Comparison of ENCODE assay signal across 8 cellular contexts in genomic region chr4:25320374-25321172, GRCh38. TPM values are rescaled to one million over a fixed set of nuclear protein-coding genes. Genes with fewer than 3 reads are reported as not detected.
A peak's percentile ranks its signal among the peaks of the same experiment; 100 is the strongest.
DNase-seq lines count a peak whose midpoint lies in the region; ATAC-seq and TF ChIP-seq lines count a peak whose summit lies in the region.

No MANE protein-coding gene starts in this region.

- TF ChIP-seq CTCF in WI38 (IDR thresholded peaks at IDR 0.05; ENCODE audit: low read depth, low read length) (no peak), kidney epithelial cell (IDR thresholded peaks at IDR 0.05; ENCODE audit: insufficient read depth, low read length, poor library complexity, severe bottlenecking) (no peak)

- H3K4me3 ChIP-seq in WI38 (ENCODE audit: low read depth, low read length) (0 out of 2 replicates have a peak overlapping the region, but pooled peaks have one; percentile 9), kidney epithelial cell (ENCODE audit: low read depth, low read length) (no peak overlapping the region)

- H3K36me3 ChIP-seq in kidney epithelial cell (ENCODE audit: control insufficient read depth, insufficient read depth, low read length): no peaks in the 10 kb centered on the region

- peak; percentile 52 for ATAC-seq in HG03442 (IDR thresholded peaks at IDR 0.05; ENCODE audit: unreplicated experiment)
- ATAC-seq in GM19328 (IDR thresholded peaks at IDR 0.05; ENCODE audit: unreplicated experiment): no peak

- peak; percentile 58 for DNase-seq in Daoy (ENCODE audit: low read depth)
- DNase-seq in kidney epithelial cell (ENCODE audit: low read depth): peak; percentile 86
- DNase-seq in COR-L47 (lab: John Stamatoyannopoulos, UW): no peak
- DNase-seq in stimulated activated CD4-positive, alpha-beta T cell treated with anti-CD3 and anti-CD28 coated beads, Interleukin-2, amount 100 ng/mL, for 24 hours: no peak
- DNase-seq in anterior cingulate cortex (lab: John Stamatoyannopoulos, UW): no peak

- H3K27me3 ChIP-seq in kidney epithelial cell (ENCODE audit: control insufficient read depth, insufficient read depth, low read length): no peaks in the 10 kb centered on the region

RNA-seq across cellular contexts. Expression of gene ZCCHC4, which starts 8.0 kb away (rescaled TPM):
- 16.9 and 20.0 TPM in 2 replicates for total RNA-seq in Daoy (2014; rRNA removed; shearing (Covaris generic))
- total RNA-seq in kidney epithelial cell: 7.0 and 9.7 TPM in 2 replicates

RNA-seq across cellular contexts. Expression of gene ANAPC4, which starts 56.5 kb away (rescaled TPM):
- 23.3 and 37.7 TPM in 2 replicates for total RNA-seq in Daoy (2014; rRNA removed; shearing (Covaris generic))
- total RNA-seq in kidney epithelial cell: 16.6 and 24.9 TPM in 2 replicates

Comparison
In these comparisons a context has a peak if more than half of its experiments do, and no peak if none do; other contexts are left out.
1. DNase-seq: peak in Daoy (single experiment) and kidney epithelial cell (single experiment); none in COR-L47 (single experiment), stimulated activated CD4-positive, alpha-beta T cell treated with anti-CD3 and anti-CD28 coated beads, Interleukin-2, amount 100 ng/mL, for 24 hours (0 of 2) and anterior cingulate cortex (0 of 58).